Comparison of ENCODE assay signal across 8 cellular contexts in genomic region chr6:3162565-3163247, GRCh38. TPM values are rescaled to one million over a fixed set of nuclear protein-coding genes. Genes with fewer than 3 reads are reported as not detected.
DNase-seq lines count a peak whose midpoint lies in the region; ATAC-seq and TF ChIP-seq lines count a peak whose summit lies in the region.

No MANE protein-coding gene starts in this region.

- H3K4me1 ChIP-seq in testis: no peaks in the 10 kb centered on the region

- peak overlapping the region in 1 of 2 donors; percentile 70 for H3K27ac Mint-ChIP-seq in natural killer cell

- ATAC-seq in GM21515 (IDR thresholded peaks at IDR 0.05; ENCODE audit: unreplicated experiment) (peak; percentile 62), natural killer cell (peak; percentile 58 to 66 (median 66))

- H3K36me3 Mint-ChIP-seq in natural killer cell: no peaks in the 10 kb centered on the region

- no peaks in the 10 kb centered on the region for H3K9me3 Mint-ChIP-seq in natural killer cell

- H3K4me3 ChIP-seq in testis: peak overlapping the region; percentile 61 to 65

- peak; percentile 23 for DNase-seq in DMS153 treated with DMSO at 0.1 percent for 48 hours (lab: John Stamatoyannopoulos, UW; ENCODE audit: unreplicated experiment)
- DNase-seq in HuH-7.5 (ENCODE audit: low spot score): peak; percentile 71
- DNase-seq in RKO (ENCODE audit: low spot score): peak; percentile 72
- DNase-seq in activated T-helper 9 cell treated with anti-CD3 and anti-CD28 coated beads, Interleukin-2, amount 50 U/mL, for 16 hours (ENCODE audit: low read depth): peak; percentile 45
- DNase-seq in fibroblast of the conjunctiva (ENCODE audit: low read depth): peak; percentile 43
- peak; percentile 29 for DNase-seq in natural killer cell
- peak; percentile 83 for DNase-seq in testis

- intact Hi-C loops in natural killer cell (cut with micrococcal nuclease): no loop called here
- intact Hi-C loops in testis (cut with DNase I; ENCODE audit: low total_unique reads): loop anchor here (10.0 kb wide), 1 partner anchor 92 kb away; the partner anchor contains the start of gene PSMG4

- no peak for TF ChIP-seq POLR2A in testis (IDR thresholded peaks at IDR 0.05)

- no peaks in the 10 kb centered on the region for H3K27me3 ChIP-seq in testis

- H3K9me3 ChIP-seq in testis: no peaks in the 10 kb centered on the region

- no peak for TF ChIP-seq CTCF in natural killer cell (IDR thresholded peaks at IDR 0.05)
- TF ChIP-seq CTCF in testis (IDR thresholded peaks at IDR 0.05): no peak

- peak overlapping the region; percentile 85 for H3K4me3 Mint-ChIP-seq in natural killer cell

- peaks cover 25 to 32% of the 10 kb centered on the region in 2 donors for H3K27me3 Mint-ChIP-seq in natural killer cell (ENCODE audit: low read depth in 2 of 2)

- H3K36me3 ChIP-seq in testis (ENCODE audit: low read depth, missing control alignments): no peaks in the 10 kb centered on the region

- WGBS in testis, 2 donors: 0 to 1% methylated on average over 10 to 47 of the region's 74 CpGs

- H3K4me1 Mint-ChIP-seq in natural killer cell: peaks cover 17 to 20% of the 10 kb centered on the region in 2 donors

- peak overlapping the region; percentile 27 to 84 for H3K27ac ChIP-seq in testis

RNA-seq across cellular contexts. Expression of gene TUBB2A, which starts 5.4 kb away (rescaled TPM):
- total RNA-seq in natural killer cell (10 to 100 TPM in 2 of 3 donors, 1 to 10 TPM in 1; 9.2 to 13.2 (median 11.4) TPM), testis (10 to 100 TPM; 13.5 to 17.7 TPM)
- 23.7 TPM for polyA plus RNA-seq in testis (ENCODE audit: insufficient read depth, low read depth, low replicate concordance)

RNA-seq across cellular contexts. Expression of gene BPHL, which starts 44.2 kb away (rescaled TPM):
- total RNA-seq in natural killer cell (1 to 10 TPM; 2.9 to 5.9 (median 5.7) TPM), testis (10 to 100 TPM; 16.8 TPM)
- polyA plus RNA-seq in testis (ENCODE audit: insufficient read depth, low read depth, low replicate concordance): 14.3 TPM

Comparison
In these comparisons a context has a peak if more than half of its experiments do, and no peak if none do; other contexts are left out.
1. Peak in every context shown above with its lines: DNase-seq, ATAC-seq, H3K4me3 ChIP-seq and H3K27ac ChIP-seq.
2. DNase-seq: peak in every context shown above with its lines; median percentile 83 in testis; 72 in RKO; 71 in HuH-7.5; 45 in activated T-helper 9 cell treated with anti-CD3 and anti-CD28 coated beads, Interleukin-2, amount 50 U/mL, for 16 hours; 43 in fibroblast of the conjunctiva; 29 in natural killer cell; 23 in DMS153 treated with DMSO at 0.1 percent for 48 hours.